Comparison of ENCODE assay signal across 9 cellular contexts in genomic region chr11:35785287-35786167, GRCh38.
DNase-seq lines count a peak whose midpoint lies in the region; ATAC-seq lines count a peak whose summit lies in the region.
"Had no signal": no experiment of that assay in that cellular context is flagged by ENCODE, and none has a peak within 500 bp of the region (broad histone marks: within the 10 kb centered on the region; RNA-seq: fewer than 3 reads in every experiment).

No MANE protein-coding gene starts in this region.

- H3K4me1 ChIP-seq in BLaER1: peaks cover 20% of the 10 kb centered on the region
- H3K4me1 ChIP-seq in adipocyte (ENCODE audit: control insufficient read depth, insufficient read depth, low read length): peaks cover 27% of the 10 kb centered on the region

- H3K4me2 ChIP-seq in BLaER1: peak overlapping the region; percentile 18; the same call in 1 of the 2 replicates

- ATAC-seq in GM19025 (IDR thresholded peaks at IDR 0.05; ENCODE audit: low read depth, unreplicated experiment): peak; percentile 47
- peak; percentile 49 for ATAC-seq in HG03139 (IDR thresholded peaks at IDR 0.05; ENCODE audit: unreplicated experiment)
- ATAC-seq in left lobe of liver: no peak

- no peak overlapping the region for H3K4me3 ChIP-seq in BLaER1
- H3K4me3 ChIP-seq in adipocyte (ENCODE audit: low read length): no peak overlapping the region

- 0 out of 2 replicates have a peak overlapping the region, but pooled peaks have one; percentile 10 for H3K27ac ChIP-seq in BLaER1

- H3K36me3 ChIP-seq in BLaER1: peaks cover 30% of the 10 kb centered on the region; the same call in 1 of the 2 replicates
- H3K36me3 ChIP-seq in adipocyte (ENCODE audit: control insufficient read depth, insufficient read depth, low read length, severe bottlenecking): no peaks in the 10 kb centered on the region

- H3K27me3 ChIP-seq in BLaER1 (no peaks in the 10 kb centered on the region), adipocyte (replicated peaks; ENCODE audit: control insufficient read depth, insufficient read depth, low read length) (no peaks in the 10 kb centered on the region)

- no peak overlapping the region for H3K9ac ChIP-seq in BLaER1
- H3K9ac ChIP-seq in adipocyte (ENCODE audit: low read length): no peak overlapping the region

- peaks cover 87% of the 10 kb centered on the region for H4K20me1 ChIP-seq in BLaER1

- no peaks in the 10 kb centered on the region for H3K9me3 ChIP-seq in BLaER1
- H3K9me3 ChIP-seq in adipocyte (ENCODE audit: control insufficient read depth, low read length): no peaks in the 10 kb centered on the region

- DNase-seq in adipocyte (ENCODE audit: low read depth): peak; percentile 28
- no peak for DNase-seq in medulla oblongata (ENCODE audit: extremely low spot score)
- no peak for DNase-seq in stimulated activated CD4-positive, alpha-beta T cell treated with anti-CD3 and anti-CD28 coated beads, Interleukin-15, amount 100 ng/mL, for 24 hours
- DNase-seq in occipital lobe (lab: John Stamatoyannopoulos, UW): no peak
- DNase-seq in left lobe of liver (ENCODE audit: low spot score): no peak
- DNase-seq: C1 segment of cervical spinal cord had no signal
